ENCODE assay signal across 23 cellular contexts in genomic region chr2:175490306-175490705, GRCh38.
A peak's percentile ranks its signal among the peaks of the same experiment; 100 is the strongest.
DNase-seq lines count a peak whose midpoint lies in the region; ATAC-seq and TF ChIP-seq lines count a peak whose summit lies in the region.
"Had no signal": no experiment of that assay in that cellular context is flagged by ENCODE, and none has a peak within 500 bp of the region (broad histone marks: within the 10 kb centered on the region; RNA-seq: fewer than 3 reads in every experiment).

No MANE protein-coding gene starts in this region.

- H3K9me3 ChIP-seq in SK-N-MC (ENCODE audit: low read depth, low read length) (no peaks in the 10 kb centered on the region), heart left ventricle (peaks cover 0 to 16% (median 0%) of the 10 kb centered on the region in 12 donors)

- H2AFZ ChIP-seq in GM23338, result peak overlapping the region; percentile 5; the same call in 1 of the 2 replicates

- no peak for TF ChIP-seq CTCF in GM23338 (conservative IDR thresholded peaks at IDR 0.05; ENCODE audit: low read depth in 2 of 2)
- no peak for TF ChIP-seq CTCF in heart left ventricle (IDR thresholded peaks at IDR 0.05)

- no peaks in the 10 kb centered on the region for H3F3A ChIP-seq in GM23338 (replicated peaks; ENCODE audit: low read depth)

- DNase-seq in DMS53 (lab: John Stamatoyannopoulos, UW) (peak; percentile 39), DMS53 treated with DMSO at 0.1 percent for 48 hours (lab: John Stamatoyannopoulos, UW; ENCODE audit: unreplicated experiment) (no peak), GM23338 (ENCODE audit: low spot score) (no peak), SK-N-MC (ENCODE audit: low read depth, low spot score) (no peak), retina (peak; percentile 76), OCI-M1 (lab: John Stamatoyannopoulos, UW) (no peak), NCI-H446 treated with DMSO at 0.1 percent for 48 hours (lab: John Stamatoyannopoulos, UW) (no peak), heart left ventricle (no peak)
- DNase-seq: ACHN; Calu3; CD8-positive, alpha-beta T cell; DMS79; H7; IMR-90; NCI-H1436; NCI-H2029; NCI-H446; NCI-H526 treated with DMSO at 0.1 percent for 48 hours; NK-92 treated with Interleukin-12 subunit alpha and Interleukin-12 subunit beta, amount 100 ng/mL, for 24 hours; SIG-M5 had no signal

- H3K9ac ChIP-seq in SK-N-MC (ENCODE audit: insufficient read length), result no peak overlapping the region
- H3K9ac ChIP-seq: BLaER1 treated with 17β-estradiol and CSF1 and Interleukin-3, amounts not matched to agents 10 nM and 100 nM had no signal

- ATAC-seq in GM23338 (no peak), heart left ventricle (no peak)
- ATAC-seq: CD8-positive, alpha-beta T cell; Panc1 had no signal

- no peak overlapping the region for H3K27ac Mint-ChIP-seq in GM23338
- H3K27ac Mint-ChIP-seq: CD8-positive, alpha-beta T cell had no signal

- H3K4me3 Mint-ChIP-seq in GM23338, result no peak overlapping the region
- H3K4me3 Mint-ChIP-seq: CD8-positive, alpha-beta T cell had no signal

- H4K20me1 ChIP-seq in GM23338 (replicated peaks; ENCODE audit: insufficient read depth), result no peaks in the 10 kb centered on the region
- H4K20me1 ChIP-seq: BLaER1 treated with 17β-estradiol and CSF1 and Interleukin-3, amounts not matched to agents 10 nM and 100 nM had no signal

- no peak overlapping the region for H3K4me2 ChIP-seq in GM23338
- H3K4me2 ChIP-seq: BLaER1 treated with 17β-estradiol and CSF1 and Interleukin-3, amounts not matched to agents 10 nM and 100 nM had no signal

- no peaks in the 10 kb centered on the region for H3K36me3 ChIP-seq in GM23338 (ENCODE audit: insufficient read depth)
- no peaks in the 10 kb centered on the region for H3K36me3 ChIP-seq in SK-N-MC (ENCODE audit: insufficient read depth, low read length)
- H3K36me3 ChIP-seq in heart left ventricle, result no peaks in the 10 kb centered on the region
- H3K36me3 ChIP-seq: BLaER1 treated with 17β-estradiol and CSF1 and Interleukin-3, amounts not matched to agents 10 nM and 100 nM had no signal

- no peak for TF ChIP-seq POLR2A in heart left ventricle (IDR thresholded peaks at IDR 0.05)

- H3K4me3 ChIP-seq in GM23338 (no peak overlapping the region), SK-N-MC (no peak overlapping the region), heart left ventricle (no peak overlapping the region)
- H3K4me3 ChIP-seq: BLaER1 treated with 17β-estradiol and CSF1 and Interleukin-3, amounts not matched to agents 10 nM and 100 nM had no signal

- H3K27me3 ChIP-seq in GM23338 (ENCODE audit: insufficient read depth) (no peaks in the 10 kb centered on the region), heart left ventricle (no peaks in the 10 kb centered on the region)
- H3K27me3 ChIP-seq: BLaER1 treated with 17β-estradiol and CSF1 and Interleukin-3, amounts not matched to agents 10 nM and 100 nM had no signal

- peaks cover 3% of the 10 kb centered on the region; the same call in 1 of the 3 replicates for H3K9me3 Mint-ChIP-seq in GM23338

- 70 to 76% (median 70%) methylated on average over 5 of the region's 5 CpGs for WGBS in heart left ventricle, 4 donors

- H3K4me1 ChIP-seq in GM23338 (ENCODE audit: insufficient read depth) (peaks cover 3% of the 10 kb centered on the region; the same call in 1 of the 2 replicates), heart left ventricle (no peaks in the 10 kb centered on the region)
- H3K4me1 ChIP-seq: BLaER1 treated with 17β-estradiol and CSF1 and Interleukin-3, amounts not matched to agents 10 nM and 100 nM had no signal

- H3K9me2 ChIP-seq in GM23338 (ENCODE audit: insufficient read depth), result no peaks in the 10 kb centered on the region; the same call in 1 of the 2 replicates

- no peaks in the 10 kb centered on the region for H3K27me3 Mint-ChIP-seq in GM23338 (ENCODE audit: insufficient read depth, low read depth, poor library complexity)

- H3K4me1 Mint-ChIP-seq in GM23338, result peaks cover 12% of the 10 kb centered on the region

- intact Hi-C loops in heart left ventricle (cut with DNase I), result no loop called here

- no peak overlapping the region for H3K27ac ChIP-seq in GM23338 (ENCODE audit: low read depth)
- H3K27ac ChIP-seq in SK-N-MC, result 0 out of 2 replicates have a peak overlapping the region, but pooled peaks have one; percentile 49
- H3K27ac ChIP-seq in heart left ventricle, result no peak overlapping the region
- H3K27ac ChIP-seq: 22Rv1; BLaER1 treated with 17β-estradiol and CSF1 and Interleukin-3, amounts not matched to agents 10 nM and 100 nM had no signal

- H3K36me3 Mint-ChIP-seq in GM23338 (ENCODE audit: low read depth), result peaks cover 2% of the 10 kb centered on the region; the same call in 1 of the 3 replicates
- H3K36me3 Mint-ChIP-seq: CD8-positive, alpha-beta T cell had no signal

- H3K79me2 ChIP-seq in GM23338 (replicated peaks; ENCODE audit: insufficient read depth), result no peaks in the 10 kb centered on the region

TF ChIP-seq in GM23338, 12 proteins besides CTCF, POLR2A, EP300 and RAD21:
- TF ChIP-seq NANOG (IDR thresholded peaks at IDR 0.05; ENCODE audit: borderline replicate concordance) (no peak), POLR2AphosphoS5 (IDR thresholded peaks at IDR 0.05; ENCODE audit: low read depth) (no peak), ZNF462 (CRISPR knock-in tag; IDR thresholded peaks at IDR 0.05) (no peak), ZNF114 (CRISPR knock-in tag; IDR thresholded peaks at IDR 0.05) (no peak), EZH2phosphoT487 (IDR thresholded peaks at IDR 0.05; ENCODE audit: unreplicated experiment) (no peak)

Comparison
In these comparisons a context has a peak if more than half of its experiments do, and no peak if none do; other contexts are left out.
1. DNase-seq: peak in DMS53 (single experiment) and retina (single experiment); none in DMS53 treated with DMSO at 0.1 percent for 48 hours (single experiment), GM23338 (single experiment), SK-N-MC (single experiment), OCI-M1 (single experiment), NCI-H446 treated with DMSO at 0.1 percent for 48 hours (single experiment) and heart left ventricle (0 of 5).